ENCODE assay signal across 18 cellular contexts in the genomic region with DNA sequence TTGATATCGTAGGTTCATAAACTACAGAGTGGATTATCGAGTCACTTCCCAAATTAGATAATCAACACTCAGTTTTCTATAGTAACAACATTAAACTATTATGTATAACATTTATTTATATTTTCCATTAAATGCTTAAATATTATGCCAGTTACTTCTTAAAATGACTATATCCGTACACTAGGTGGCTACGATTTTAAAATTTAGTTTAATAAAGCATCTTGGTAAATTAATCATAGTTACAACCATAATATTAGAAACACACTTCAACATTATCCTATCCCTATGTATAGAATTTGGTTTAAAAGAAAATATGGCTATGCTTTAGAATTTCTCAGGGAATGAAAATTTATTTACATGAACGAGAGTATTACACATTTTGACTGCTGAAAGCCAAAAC.
"Had no signal": no experiment of that assay in that cellular context is flagged by ENCODE, and none has a peak within 500 bp of the region (broad histone marks: within the 10 kb centered on the region; RNA-seq: fewer than 3 reads in every experiment).

No MANE protein-coding gene starts in this region.

- ATAC-seq: activated T-cell treated with anti-CD3 and anti-CD28 coated beads, Interleukin-2, amount 50 U/mL, for 72 hours; effector memory CD8-positive, alpha-beta T cell had no signal

- H3K27ac Mint-ChIP-seq: activated T-cell treated with anti-CD3 and anti-CD28 coated beads, Interleukin-2, amount 50 U/mL, for 72 hours; mesothelial cell of epicardium; nephron had no signal

- FAIRE-seq: bronchial epithelial cell, keratinocyte had no signal

- H3K27me3 Mint-ChIP-seq: effector memory CD8-positive, alpha-beta T cell had no signal

- H3K36me3 ChIP-seq: adrenal gland had no signal

- H3K4me1 ChIP-seq: adrenal gland, thyroid gland had no signal

- H3K27ac ChIP-seq: adrenal gland, thyroid gland had no signal

- H3K9me3 Mint-ChIP-seq: activated T-cell treated with anti-CD3 and anti-CD28 coated beads, Interleukin-2, amount 50 U/mL, for 72 hours; effector memory CD8-positive, alpha-beta T cell; mesothelial cell of epicardium; nephron had no signal

- H3K27me3 ChIP-seq: adrenal gland, thyroid gland had no signal

- H3K9me3 ChIP-seq: adrenal gland, thyroid gland had no signal

- H3K4me3 ChIP-seq: adrenal gland, thyroid gland had no signal

- DNase-seq: activated CD4-positive, alpha-beta T cell treated with anti-CD3 and anti-CD28 coated beads, Interleukin-2, amount 50 U/mL, for 1 hour; activated CD4-positive, CD25-positive, alpha-beta regulatory T cell treated with anti-CD3 and anti-CD28 coated beads, Interleukin-2, amount 50 U/mL, for 72 hours; activated CD8-positive, alpha-beta memory T cell treated with anti-CD3 and anti-CD28 coated beads for 24 hours; activated effector memory CD4-positive, alpha-beta T cell treated with anti-CD3 and anti-CD28 coated beads, Interleukin-2, amount 50 U/mL, for 16 hours; activated naive CD4-positive, alpha-beta T cell treated with anti-CD3 and anti-CD28 coated beads, Interleukin-2, amount 50 U/mL, for 16 hours; activated T-cell treated with anti-CD3 and anti-CD28 coated beads, Interleukin-2, amount 50 U/mL, for 72 hours; adrenal gland; cerebellar nuclear complex; effector memory CD8-positive, alpha-beta T cell; foreskin melanocyte; head of caudate nucleus; nucleus accumbens; stimulated activated naive CD4-positive, alpha-beta T cell; thyroid gland had no signal

- H3K4me3 Mint-ChIP-seq: activated T-cell treated with anti-CD3 and anti-CD28 coated beads, Interleukin-2, amount 50 U/mL, for 72 hours; effector memory CD8-positive, alpha-beta T cell; mesothelial cell of epicardium; nephron had no signal
